Comparison of ENCODE assay signal across 8 cellular contexts in genomic region chr3:101940521-101940992, GRCh38.
A peak's percentile ranks its signal among the peaks of the same experiment; 100 is the strongest.
DNase-seq lines count a peak whose midpoint lies in the region; ATAC-seq lines count a peak whose summit lies in the region.

No MANE protein-coding gene starts in this region.

- DNase-seq in COLO829 (ENCODE audit: low spot score), result peak; percentile 76
- peak; percentile 82 for DNase-seq in KBM-7
- peak; percentile 31 for DNase-seq in iPS-NIHi11 (ENCODE audit: low spot score)
- DNase-seq in cerebellum (ENCODE audit: low spot score), result no peak

- ATAC-seq in activated T-helper 17 cell treated with anti-CD3 and anti-CD28 coated beads, Interleukin-2, amount 50 U/mL, for 72 hours (replicated peaks), result peak; percentile 46
- ATAC-seq in HG03354 (IDR thresholded peaks at IDR 0.05; ENCODE audit: poor library complexity, severe bottlenecking, unreplicated experiment), result no peak
- ATAC-seq in GM21381 (IDR thresholded peaks at IDR 0.05; ENCODE audit: unreplicated experiment), result no peak
- ATAC-seq in GM21447 (IDR thresholded peaks at IDR 0.05; ENCODE audit: unreplicated experiment), result no peak

- H3K36me3 Mint-ChIP-seq in activated T-helper 17 cell treated with anti-CD3 and anti-CD28 coated beads, Interleukin-2, amount 50 U/mL, for 72 hours (ENCODE audit: low read depth), result no peaks in the 10 kb centered on the region

- H3K4me1 Mint-ChIP-seq in activated T-helper 17 cell treated with anti-CD3 and anti-CD28 coated beads, Interleukin-2, amount 50 U/mL, for 72 hours, result peaks cover 22% of the 10 kb centered on the region

- no peak overlapping the region for H3K4me3 Mint-ChIP-seq in activated T-helper 17 cell treated with anti-CD3 and anti-CD28 coated beads, Interleukin-2, amount 50 U/mL, for 72 hours

- in situ Hi-C loops in KBM-7 (cut with MboI; ENCODE audit: low pct_unique_long_range_greater_than_20kb, low sequenced_read_pairs), result no loop called here

- H3K27ac Mint-ChIP-seq in activated T-helper 17 cell treated with anti-CD3 and anti-CD28 coated beads, Interleukin-2, amount 50 U/mL, for 72 hours, result no peak overlapping the region

- no peaks in the 10 kb centered on the region for H3K27me3 Mint-ChIP-seq in activated T-helper 17 cell treated with anti-CD3 and anti-CD28 coated beads, Interleukin-2, amount 50 U/mL, for 72 hours

- H3K9me3 Mint-ChIP-seq in activated T-helper 17 cell treated with anti-CD3 and anti-CD28 coated beads, Interleukin-2, amount 50 U/mL, for 72 hours, result peaks cover 3% of the 10 kb centered on the region
